11 cellular contexts compared by ENCODE assay signal in the genomic region with DNA sequence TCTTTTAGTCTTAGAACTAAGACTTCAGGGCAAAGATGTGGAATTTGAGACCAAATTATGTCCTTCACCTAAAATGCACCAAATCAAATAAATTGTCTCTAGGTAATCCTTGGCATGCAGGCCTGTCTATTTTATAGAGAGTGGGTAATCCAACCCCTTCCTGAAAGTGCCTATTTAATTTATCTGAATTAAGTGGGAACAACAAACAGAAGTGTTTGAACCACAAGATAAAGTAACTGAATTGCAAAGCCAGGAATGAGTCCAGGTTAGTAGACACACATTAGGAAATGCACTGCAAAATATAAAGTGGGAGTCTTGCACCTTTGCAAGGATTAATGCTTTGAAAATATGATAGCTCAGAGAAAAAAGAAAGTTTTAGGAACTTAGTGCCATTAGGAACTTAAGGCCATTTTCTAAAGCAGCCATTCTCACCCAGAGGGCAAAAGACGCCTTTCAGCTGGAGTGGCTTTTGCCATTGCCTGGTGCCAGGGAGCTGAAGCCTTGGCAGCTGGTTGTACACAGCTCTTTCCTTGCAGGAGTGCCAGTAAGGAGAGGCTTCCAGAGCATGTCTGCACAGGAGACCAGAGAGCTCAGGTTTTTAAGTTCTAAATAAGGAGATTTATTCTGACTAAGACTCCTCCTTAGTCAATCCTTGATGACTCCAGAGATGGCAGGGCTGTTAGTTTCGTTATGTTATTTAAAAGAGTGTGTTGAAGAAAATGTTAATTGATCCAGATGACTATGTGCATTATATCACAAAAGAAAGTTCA.
A peak's percentile ranks its signal among the peaks of the same experiment; 100 is the strongest.
DNase-seq lines count a peak whose midpoint lies in the region; ATAC-seq and TF ChIP-seq lines count a peak whose summit lies in the region.
"Had no signal": no experiment of that assay in that cellular context is flagged by ENCODE, and none has a peak within 500 bp of the region (broad histone marks: within the 10 kb centered on the region; RNA-seq: fewer than 3 reads in every experiment).

No MANE protein-coding gene starts in this region.

- H4K20me1 ChIP-seq in IMR-90 (ENCODE audit: insufficient read depth, low read length), result no peaks in the 10 kb centered on the region

- no peak for ATAC-seq in IMR-90 (ENCODE audit: low read depth)

- CTCF ChIA-PET in IMR-90 (lab: Yijun Ruan, JAX) (interaction anchor here (1.1 kb wide), 1 partner anchor 35 kb away, joined by 4 read pairs; no protein-coding TSS in a partner anchor), A673 (lab: Charles Lee) (no interaction called here)

- H3K18ac ChIP-seq in IMR-90 (ENCODE audit: low read depth, low read length), result peak overlapping the region; percentile 8; the same call in 1 of the 2 replicates
- no peak overlapping the region for H3K18ac ChIP-seq in trophoblast cell (ENCODE audit: low read length)

- TF ChIP-seq CTCF in IMR-90 (conservative IDR thresholded peaks at IDR 0.05; ENCODE audit: low read depth, low read length) (no peak), A673 (conservative IDR thresholded peaks at IDR 0.05; ENCODE audit: low read depth, low read length) (no peak)

- DNase-seq in NCI-H2196 (lab: John Stamatoyannopoulos, UW; ENCODE audit: unreplicated experiment) (peak; percentile 11), NCI-H2196 treated with DMSO at 0.1 percent for 48 hours (lab: John Stamatoyannopoulos, UW; ENCODE audit: unreplicated experiment) (no peak), IMR-90 (no peak), pons (ENCODE audit: low spot score) (peak; percentile 24), trophoblast cell (no peak), NCI-H524 treated with DMSO at 0.1 percent for 48 hours (lab: John Stamatoyannopoulos, UW) (no peak), A673 (ENCODE audit: low spot score) (no peak)
- DNase-seq: NCI-H1105, NCI-H510A treated with DMSO at 0.1 percent for 48 hours, SHP77 treated with DMSO at 0.1 percent for 48 hours had no signal

- H3K4me2 ChIP-seq in IMR-90 (ENCODE audit: low read depth, low read length) (no peak overlapping the region), trophoblast cell (ENCODE audit: low read length) (no peak overlapping the region)

- no peak overlapping the region for H3K14ac ChIP-seq in IMR-90 (replicated peaks; ENCODE audit: low read depth, low read length)
- H3K14ac ChIP-seq in trophoblast cell (ENCODE audit: low read length), result no peak overlapping the region

- H3K9me1 ChIP-seq in IMR-90 (ENCODE audit: insufficient read depth, low read length), result no peaks in the 10 kb centered on the region; the same call in 1 of the 2 replicates

- BruUV-seq in IMR-90 (replicated peaks; lab: Mats Ljungman, UMichigan) (no TSS peak), A673 (replicated peaks; lab: Mats Ljungman, UMichigan) (no TSS peak)

- H4K12ac ChIP-seq in trophoblast cell (ENCODE audit: low read depth, low read length), result no peak overlapping the region

- POLR2A ChIA-PET in IMR-90 (lab: Charles Lee; ENCODE audit: unreplicated experiment) (no interaction called here), A673 (lab: Charles Lee; ENCODE audit: low non-redundant PET) (no interaction called here)

- H3K27me3 ChIP-seq in IMR-90 (ENCODE audit: control insufficient read depth, insufficient read depth, low read length) (no peaks in the 10 kb centered on the region), endocrine pancreas (ENCODE audit: control insufficient read depth, insufficient read depth, low read length) (no peaks in the 10 kb centered on the region), trophoblast cell (ENCODE audit: insufficient read depth, low read length) (no peaks in the 10 kb centered on the region), A673 (replicated peaks; ENCODE audit: insufficient read depth, low read depth, low read length, poor library complexity) (no peaks in the 10 kb centered on the region)

- H3K9me3 ChIP-seq in IMR-90 (ENCODE audit: control insufficient read depth, insufficient read depth, low read length) (no peaks in the 10 kb centered on the region), endocrine pancreas (ENCODE audit: control insufficient read depth, low read length) (no peaks in the 10 kb centered on the region), trophoblast cell (ENCODE audit: insufficient read depth, low read depth, low read length) (no peaks in the 10 kb centered on the region), A673 (ENCODE audit: low read depth, low read length, poor library complexity, severe bottlenecking) (no peaks in the 10 kb centered on the region)

- H3K4me3 ChIP-seq in IMR-90 (ENCODE audit: insufficient read depth, low read depth, low read length), result no peak overlapping the region
- peak overlapping the region; percentile 34 for H3K4me3 ChIP-seq in endocrine pancreas (ENCODE audit: control insufficient read depth, insufficient read depth, low read length)
- H3K4me3 ChIP-seq in trophoblast cell (ENCODE audit: low read depth, low read length), result no peak overlapping the region
- H3K4me3 ChIP-seq in A673 (ENCODE audit: low read depth, low read length, poor library complexity, severe bottlenecking), result no peak overlapping the region

- peak overlapping the region; percentile 1; the same call in 1 of the 2 replicates for H2BK20ac ChIP-seq in IMR-90 (ENCODE audit: low read depth, low read length)

- H2AK9ac ChIP-seq in IMR-90 (replicated peaks; ENCODE audit: low read depth, low read length, poor library complexity), result no peak overlapping the region

- dilution Hi-C loops in IMR-90 (cut with HindIII; ENCODE audit: low sequenced_read_pairs, unreplicated experiment), result no loop called here

- intact Hi-C loops in IMR-90 (cut with micrococcal nuclease) (loop anchor here (10.0 kb wide), 1 partner anchor 221 kb away; no protein-coding TSS in a partner anchor), A673 (cut with micrococcal nuclease; ENCODE audit: unreplicated experiment) (no loop called here)

- H2BK5ac ChIP-seq in IMR-90 (ENCODE audit: low read depth, low read length, poor library complexity, severe bottlenecking) (no peak overlapping the region), trophoblast cell (ENCODE audit: low read depth, low read length, poor library complexity) (no peak overlapping the region)

- H3K23ac ChIP-seq in IMR-90 (ENCODE audit: low read depth, low read length), result no peak overlapping the region
- H3K23ac ChIP-seq in trophoblast cell (ENCODE audit: low read length), result no peak overlapping the region

- H3K56ac ChIP-seq in IMR-90 (ENCODE audit: extremely low read depth, insufficient read depth, low read length), result no peak overlapping the region

- peak overlapping the region; percentile 36; the same call in 1 of the 3 replicates for H2BK15ac ChIP-seq in IMR-90 (ENCODE audit: low read depth, low read length)

- H4K5ac ChIP-seq in IMR-90 (ENCODE audit: low read depth, low read length), result no peak overlapping the region

- no peaks in the 10 kb centered on the region for H3K79me2 ChIP-seq in trophoblast cell (ENCODE audit: control insufficient read depth, insufficient read depth, low read length, poor library complexity)

- H3K9ac ChIP-seq in IMR-90 (ENCODE audit: low read depth, low read length) (no peak overlapping the region), endocrine pancreas (ENCODE audit: control insufficient read depth, insufficient read depth, low read length) (no peak overlapping the region), trophoblast cell (ENCODE audit: low read length) (no peak overlapping the region)

- no peaks in the 10 kb centered on the region for H3K36me3 ChIP-seq in IMR-90 (ENCODE audit: control insufficient read depth, insufficient read depth, low read length)
- H3K36me3 ChIP-seq in endocrine pancreas (ENCODE audit: control insufficient read depth, insufficient read depth, low read length), result no peaks in the 10 kb centered on the region
- H3K36me3 ChIP-seq in trophoblast cell (ENCODE audit: control insufficient read depth in 1 of 2, insufficient read depth in 2 of 2, low read length in 2 of 2), result no peaks in the 10 kb centered on the region
- H3K36me3 ChIP-seq in A673 (ENCODE audit: insufficient read depth, low read length, poor library complexity, severe bottlenecking), result no peaks in the 10 kb centered on the region

- no peaks in the 10 kb centered on the region for H3K79me1 ChIP-seq in IMR-90 (ENCODE audit: low read depth in 1 of 2, low read length in 2 of 2)
- H3K79me1 ChIP-seq in trophoblast cell (ENCODE audit: low read length), result no peaks in the 10 kb centered on the region

- WGBS in IMR-90 (ENCODE audit: extremely low coverage in 2 of 2, insufficient read length in 1 of 2), 2 experiments, result no CpG with 5 or more reads among the region's 2 CpGs
- WGBS in trophoblast cell (ENCODE audit: extremely low coverage, insufficient coverage, insufficient read length), result no CpG with 5 or more reads among the region's 2 CpGs

- H3K4ac ChIP-seq in IMR-90 (ENCODE audit: low read depth, low read length) (no peak overlapping the region), trophoblast cell (ENCODE audit: low read depth, low read length) (no peak overlapping the region)

- in situ Hi-C loops in IMR-90 (cut with MboI; ENCODE audit: low sequenced_read_pairs), result no loop called here

- no peak for TF ChIP-seq POLR2A in IMR-90 (IDR thresholded peaks at IDR 0.05; ENCODE audit: low read depth, low read length)

- H2BK120ac ChIP-seq in IMR-90 (ENCODE audit: low read depth, low read length) (0 out of 2 replicates have a peak overlapping the region, but pooled peaks have one; percentile 1), trophoblast cell (ENCODE audit: insufficient read depth, low read length, poor library complexity) (no peak overlapping the region)

- H2AK5ac ChIP-seq in IMR-90 (ENCODE audit: low read depth, low read length) (no peak overlapping the region), trophoblast cell (ENCODE audit: low read length) (no peak overlapping the region)

- H3K27ac ChIP-seq in IMR-90 (ENCODE audit: insufficient read depth, low read length), result no peak overlapping the region
- no peak overlapping the region for H3K27ac ChIP-seq in trophoblast cell (ENCODE audit: low read depth, low read length)
- no peak overlapping the region for H3K27ac ChIP-seq in A673 (ENCODE audit: low read depth, low read length, poor library complexity, severe bottlenecking)

- H4K91ac ChIP-seq in IMR-90 (ENCODE audit: insufficient read depth, low read depth, low read length) (peak overlapping the region; percentile 20; the same call in 1 of the 2 replicates), trophoblast cell (ENCODE audit: low read depth, low read length) (no peak overlapping the region)

- H4K8ac ChIP-seq in IMR-90 (ENCODE audit: low read depth in 2 of 2, low read length in 2 of 2) (0 out of 4 replicates have a peak overlapping the region, but pooled peaks of 1 of the 2 experiments have one; percentile 45), trophoblast cell (ENCODE audit: low read depth, low read length) (no peak overlapping the region)

- H3K4me1 ChIP-seq in IMR-90 (ENCODE audit: control insufficient read depth, insufficient read depth, low read length) (peaks cover 12% of the 10 kb centered on the region), endocrine pancreas (ENCODE audit: control insufficient read depth, insufficient read depth, low read length) (peaks cover 10% of the 10 kb centered on the region), trophoblast cell (ENCODE audit: control insufficient read depth in 1 of 2, insufficient read depth in 2 of 2, low read length in 2 of 2) (no peaks in the 10 kb centered on the region), A673 (ENCODE audit: insufficient read depth, low read length, poor library complexity, severe bottlenecking) (no peaks in the 10 kb centered on the region)

- H2AFZ ChIP-seq in IMR-90 (replicated peaks; ENCODE audit: low read length, poor library complexity) (no peak overlapping the region), trophoblast cell (ENCODE audit: insufficient read depth, low read length, poor library complexity) (no peak overlapping the region)

- no peak overlapping the region for H2BK12ac ChIP-seq in trophoblast cell (ENCODE audit: low read length)

- no peak for TF ChIP-seq RAD21 in IMR-90 (IDR thresholded peaks at IDR 0.05; ENCODE audit: low read length)

Comparison
In these comparisons a context has a peak if more than half of its experiments do, and no peak if none do; other contexts are left out.
1. DNase-seq: peak in NCI-H2196 (single experiment) and pons (single experiment); none in NCI-H2196 treated with DMSO at 0.1 percent for 48 hours (single experiment), IMR-90 (single experiment), trophoblast cell (0 of 2), NCI-H524 treated with DMSO at 0.1 percent for 48 hours (single experiment) and A673 (single experiment).